In genomic region chr12:91633734-91634357, GRCh38 we compare ENCODE assay signal across 1 cellular context.
TF ChIP-seq lines count a peak whose summit lies in the region.

No MANE protein-coding gene starts in this region.

TF ChIP-seq in K562, 482 proteins besides CTCF, POLR2A, EP300 and RAD21 (continued from another document and continues in another):
- TF ChIP-seq, protein P1, sequence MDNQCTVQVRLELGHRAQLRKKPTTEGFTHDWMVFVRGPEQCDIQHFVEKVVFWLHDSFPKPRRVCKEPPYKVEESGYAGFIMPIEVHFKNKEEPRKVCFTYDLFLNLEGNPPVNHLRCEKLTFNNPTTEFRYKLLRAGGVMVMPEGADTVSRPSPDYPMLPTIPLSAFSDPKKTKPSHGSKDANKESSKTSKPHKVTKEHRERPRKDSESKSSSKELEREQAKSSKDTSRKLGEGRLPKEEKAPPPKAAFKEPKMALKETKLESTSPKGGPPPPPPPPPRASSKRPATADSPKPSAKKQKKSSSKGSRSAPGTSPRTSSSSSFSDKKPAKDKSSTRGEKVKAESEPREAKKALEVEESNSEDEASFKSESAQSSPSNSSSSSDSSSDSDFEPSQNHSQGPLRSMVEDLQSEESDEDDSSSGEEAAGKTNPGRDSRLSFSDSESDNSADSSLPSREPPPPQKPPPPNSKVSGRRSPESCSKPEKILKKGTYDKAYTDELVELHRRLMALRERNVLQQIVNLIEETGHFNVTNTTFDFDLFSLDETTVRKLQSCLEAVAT (IDR thresholded peaks at IDR 0.05), result peak in 1 of 2 experiments; percentile 54; a peak in 1 of 4 replicates
- no peak for TF ChIP-seq ATF7 (IDR thresholded peaks at IDR 0.05)
- no peak for TF ChIP-seq SMARCA5 (IDR thresholded peaks at IDR 0.05)
- TF ChIP-seq PHF20 (IDR thresholded peaks at IDR 0.05; ENCODE audit: partially characterized antibody), result peak; percentile 79
- TF ChIP-seq HCFC1 (IDR thresholded peaks at IDR 0.05; ENCODE audit: low read depth, low read length), result 0 out of 2 replicates have a peak, but pooled peaks have one; percentile 20
- TF ChIP-seq TFE3 (CRISPR knock-in tag; IDR thresholded peaks at IDR 0.05), result no peak
- TF ChIP-seq ETV5 (CRISPR knock-in tag; IDR thresholded peaks at IDR 0.05; ENCODE audit: low read depth), result no peak; the same call in 1 of the 2 replicates
- no peak for TF ChIP-seq ZNF77 (CRISPR knock-in tag; IDR thresholded peaks at IDR 0.05)
- TF ChIP-seq MAFF (IDR thresholded peaks at IDR 0.05; ENCODE audit: low read length), result no peak
- TF ChIP-seq ZNF780A (CRISPR knock-in tag; IDR thresholded peaks at IDR 0.05), result no peak
- 0 out of 2 replicates have a peak, but pooled peaks have one; percentile 17 for TF ChIP-seq PHF21A (IDR thresholded peaks at IDR 0.05; ENCODE audit: borderline replicate concordance, low read depth)
- no peak for TF ChIP-seq EHMT2 (IDR thresholded peaks at IDR 0.05)
- peak; percentile 51 to 76 for TF ChIP-seq MNT (conservative IDR thresholded peaks at IDR 0.05)
- peak; percentile 88 for TF ChIP-seq POLR2G (IDR thresholded peaks at IDR 0.05; ENCODE audit: low read depth, low read length)
- no peak; the same call in 1 of the 2 replicates for TF ChIP-seq MXI1 (IDR thresholded peaks at IDR 0.05; ENCODE audit: low read depth, low read length)
- 0 out of 2 replicates have a peak, but pooled peaks have one; percentile 25 for TF ChIP-seq XRCC5 (IDR thresholded peaks at IDR 0.05; ENCODE audit: low read depth, low read length)
- 0 out of 2 replicates have a peak, but pooled peaks have one; percentile 13 for TF ChIP-seq SMARCA4 (IDR thresholded peaks at IDR 0.05)
- no peak for TF ChIP-seq CBX1 (IDR thresholded peaks at IDR 0.05; ENCODE audit: low read depth)
- TF ChIP-seq ZFP1 (CRISPR knock-in tag; IDR thresholded peaks at IDR 0.05), result no peak
- no peak for TF ChIP-seq BACH1 (tag; IDR thresholded peaks at IDR 0.05)
- no peak for TF ChIP-seq ZEB2 (IDR thresholded peaks at IDR 0.05)
- TF ChIP-seq LARP7 (IDR thresholded peaks at IDR 0.05), result 0 out of 2 replicates have a peak, but pooled peaks have one; percentile 60
- peak; percentile 46 for TF ChIP-seq BRD9 (IDR thresholded peaks at IDR 0.05; ENCODE audit: low read depth, partially characterized antibody)
- no peak for TF ChIP-seq ZNF668 (CRISPR knock-in tag; IDR thresholded peaks at IDR 0.05)
- TF ChIP-seq SAFB (IDR thresholded peaks at IDR 0.05; ENCODE audit: borderline replicate concordance, low read depth, low read length), result no peak
- peak; percentile 16; the same call in 1 of the 2 replicates for TF ChIP-seq SMAD4 (CRISPR knock-in tag; conservative IDR thresholded peaks at IDR 0.05)
- TF ChIP-seq L3MBTL2 (IDR thresholded peaks at IDR 0.05), result peak; percentile 85
- no peak for TF ChIP-seq TSHZ1 (CRISPR knock-in tag; IDR thresholded peaks at IDR 0.05)
- TF ChIP-seq ZBTB40 (IDR thresholded peaks at IDR 0.05), result peak; percentile 58
- TF ChIP-seq ZBTB40 (CRISPR knock-in tag; IDR thresholded peaks at IDR 0.05), result no peak
- 0 out of 2 replicates have a peak, but pooled peaks have one; percentile 24 for TF ChIP-seq TAF7 (tag; IDR thresholded peaks at IDR 0.05)
- no peak for TF ChIP-seq CSDE1 (IDR thresholded peaks at IDR 0.05)
- TF ChIP-seq, protein P2, sequence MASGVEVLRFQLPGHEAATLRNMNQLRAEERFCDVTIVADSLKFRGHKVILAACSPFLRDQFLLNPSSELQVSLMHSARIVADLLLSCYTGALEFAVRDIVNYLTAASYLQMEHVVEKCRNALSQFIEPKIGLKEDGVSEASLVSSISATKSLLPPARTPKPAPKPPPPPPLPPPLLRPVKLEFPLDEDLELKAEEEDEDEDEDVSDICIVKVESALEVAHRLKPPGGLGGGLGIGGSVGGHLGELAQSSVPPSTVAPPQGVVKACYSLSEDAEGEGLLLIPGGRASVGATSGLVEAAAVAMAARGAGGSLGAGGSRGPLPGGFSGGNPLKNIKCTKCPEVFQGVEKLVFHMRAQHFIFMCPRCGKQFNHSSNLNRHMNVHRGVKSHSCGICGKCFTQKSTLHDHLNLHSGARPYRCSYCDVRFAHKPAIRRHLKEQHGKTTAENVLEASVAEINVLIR (CRISPR knock-in tag; IDR thresholded peaks at IDR 0.05), result no peak
- no peak for TF ChIP-seq SNRNP70 (optimal IDR thresholded peaks at IDR 0.05; ENCODE audit: low read depth, low read length)
- 0 out of 2 replicates have a peak, but pooled peaks have one; percentile 11 for TF ChIP-seq SMARCE1 (IDR thresholded peaks at IDR 0.05)
- TF ChIP-seq CXXC5 (CRISPR knock-in tag; IDR thresholded peaks at IDR 0.05), result peak; percentile 85
- TF ChIP-seq HMG20B (CRISPR knock-in tag; IDR thresholded peaks at IDR 0.05), result no peak
- TF ChIP-seq GTF2E2 (tag; IDR thresholded peaks at IDR 0.05), result peak; percentile 70; the same call in 1 of the 2 replicates
- 0 out of 2 replicates have a peak, but pooled peaks have one; percentile 20 for TF ChIP-seq SIN3B (IDR thresholded peaks at IDR 0.05; ENCODE audit: low read depth)
- 0 out of 2 replicates have a peak, but pooled peaks have one; percentile 35 for TF ChIP-seq CREB3L1 (IDR thresholded peaks at IDR 0.05; ENCODE audit: borderline replicate concordance, low read depth)
- peak; percentile 49; the same call in 1 of the 2 replicates for TF ChIP-seq MAX (CRISPR knock-in tag; IDR thresholded peaks at IDR 0.05)
- peak; percentile 63 for TF ChIP-seq MYC (IDR thresholded peaks at IDR 0.05; ENCODE audit: low read depth, low read length)
- TF ChIP-seq MYC (CRISPR knock-in tag; IDR thresholded peaks at IDR 0.05; ENCODE audit: borderline replicate concordance, low read depth), result 0 out of 2 replicates have a peak, but pooled peaks have one; percentile 34
- TF ChIP-seq NFRKB (IDR thresholded peaks at IDR 0.05; ENCODE audit: low read depth), result peak; percentile 62; the same call in 1 of the 2 replicates
- TF ChIP-seq PRPF4 (IDR thresholded peaks at IDR 0.05; ENCODE audit: insufficient read depth, low read depth, low read length, poor library complexity, severe bottlenecking), result no peak
- 0 out of 2 replicates have a peak, but pooled peaks have one; percentile 63 for TF ChIP-seq FOXK1 (CRISPR knock-in tag; IDR thresholded peaks at IDR 0.05; ENCODE audit: borderline replicate concordance)
